In genomic region chr15:85031944-85032587, GRCh38 we compare ENCODE assay signal across 18 cellular contexts. TPM values are rescaled to one million over a fixed set of nuclear protein-coding genes. Genes with fewer than 3 reads are reported as not detected.
DNase-seq lines count a peak whose midpoint lies in the region; ATAC-seq and FAIRE-seq lines count a peak whose summit lies in the region.
"Had no signal": no experiment of that assay in that cellular context is flagged by ENCODE, and none has a peak within 500 bp of the region (broad histone marks: within the 10 kb centered on the region; RNA-seq: fewer than 3 reads in every experiment).

No MANE protein-coding gene starts in this region.

- H3K4me1 ChIP-seq in CD8-positive, alpha-beta memory T cell (ENCODE audit: insufficient read depth, low read length): peaks cover 39% of the 10 kb centered on the region
- peaks cover 12 to 23% of the 10 kb centered on the region in 2 donors for H3K4me1 ChIP-seq in small intestine (ENCODE audit: control insufficient read depth in 2 of 2, insufficient read depth in 1 of 2, low read depth in 1 of 2, low read length in 1 of 2)

- H3K36me3 Mint-ChIP-seq in CD8-positive, alpha-beta memory T cell: no peaks in the 10 kb centered on the region
- H3K36me3 Mint-ChIP-seq in T-helper 17 cell (ENCODE audit: low read depth): no peaks in the 10 kb centered on the region

- H3K9me3 Mint-ChIP-seq in CD8-positive, alpha-beta memory T cell: no peaks in the 10 kb centered on the region
- H3K9me3 Mint-ChIP-seq: activated naive CD4-positive, alpha-beta T cell treated with anti-CD3 and anti-CD28 coated beads for 36 hours had no signal

- FAIRE-seq in islet of Langerhans (lab: Jason Lieb, UNC) (peak; percentile 71), small intestine (lab: Jason Lieb, UNC) (peak; percentile 26)

- H3K4me1 Mint-ChIP-seq in CD8-positive, alpha-beta memory T cell: peaks cover 50 to 67% (median 51%) of the 10 kb centered on the region in 3 donors
- H3K4me1 Mint-ChIP-seq in T-helper 17 cell: peaks cover 53% of the 10 kb centered on the region

- no peaks in the 10 kb centered on the region for H3K27me3 ChIP-seq in CD8-positive, alpha-beta memory T cell (ENCODE audit: insufficient read depth, low read length, poor library complexity, severe bottlenecking)
- H3K27me3 ChIP-seq in small intestine (ENCODE audit: control insufficient read depth in 2 of 2, insufficient read depth in 2 of 2, low read length in 2 of 2): no peaks in the 10 kb centered on the region
- H3K27me3 ChIP-seq: BE2C, SJSA1, testis had no signal

- no peak for DNase-seq in CD8-positive, alpha-beta memory T cell
- DNase-seq in T-helper 17 cell (no peak), small intestine (peak; percentile 58), NOMO-1 treated with DMSO at 0.1 percent for 48 hours (lab: John Stamatoyannopoulos, UW; ENCODE audit: unreplicated experiment) (no peak)
- no peak for DNase-seq in activated CD8-positive, alpha-beta memory T cell treated with anti-CD3 and anti-CD28 coated beads, Interleukin-2, amount 50 U/mL, for 48 hours
- DNase-seq: activated naive CD4-positive, alpha-beta T cell treated with anti-CD3 and anti-CD28 coated beads for 36 hours; BE2C; DMS 273 treated with DMSO at 0.1 percent for 48 hours; GM23248; KG1; NCI-H1048; NCI-H774; PC-9; stimulated activated CD4-positive, alpha-beta T cell treated with anti-CD3 and anti-CD28 coated beads, Interleukin-4, amount 100 ng/mL, for 24 hours; testis had no signal

- ATAC-seq in T-helper 17 cell (peak; percentile 53), HG03565 (IDR thresholded peaks at IDR 0.05; ENCODE audit: unreplicated experiment) (no peak)

- 39 to 56% (median 46%) methylated on average over 2 of the region's 2 CpGs for WGBS in small intestine, 3 donors

- H3K9me3 ChIP-seq in CD8-positive, alpha-beta memory T cell (ENCODE audit: low read length): no peaks in the 10 kb centered on the region
- H3K9me3 ChIP-seq in T-helper 17 cell (ENCODE audit: control insufficient read depth, low read length, poor library complexity, severe bottlenecking): no peaks in the 10 kb centered on the region
- H3K9me3 ChIP-seq in small intestine (ENCODE audit: control insufficient read depth, low read depth): no peaks in the 10 kb centered on the region
- H3K9me3 ChIP-seq: BE2C, SJSA1, testis had no signal

- H3K27ac ChIP-seq in CD8-positive, alpha-beta memory T cell (ENCODE audit: low read depth, low read length): no peak overlapping the region
- H3K27ac ChIP-seq in small intestine (ENCODE audit: low read depth in 1 of 2, low read length in 1 of 2): peak overlapping the region; percentile 15 to 61
- H3K27ac ChIP-seq: GM23248, PC-9, SJSA1, testis had no signal

- peak overlapping the region in 7 of 8 donors; percentile 33 to 90 (median 78) for H3K27ac Mint-ChIP-seq in CD8-positive, alpha-beta memory T cell
- H3K27ac Mint-ChIP-seq in T-helper 17 cell: peak overlapping the region; percentile 83
- H3K27ac Mint-ChIP-seq: activated naive CD4-positive, alpha-beta T cell treated with anti-CD3 and anti-CD28 coated beads for 36 hours had no signal

- peaks cover 0 to 4% of the 10 kb centered on the region in 2 donors for H3K27me3 Mint-ChIP-seq in CD8-positive, alpha-beta memory T cell
- H3K27me3 Mint-ChIP-seq in T-helper 17 cell: no peaks in the 10 kb centered on the region

- POLR2A ChIA-PET in CD8-positive, alpha-beta memory T cell (lab: Charles Lee): interaction anchor here (0.5 kb wide), 1 partner anchor 456 kb away, joined by 3 read pairs; no protein-coding TSS in a partner anchor

- H3K4me3 ChIP-seq in CD8-positive, alpha-beta memory T cell (ENCODE audit: low read length): no peak overlapping the region
- H3K4me3 ChIP-seq in small intestine (ENCODE audit: low read depth in 1 of 2, low read length in 2 of 2): no peak overlapping the region
- H3K4me3 ChIP-seq: GM23248, PC-9, SJSA1, testis had no signal

- no peaks in the 10 kb centered on the region for H3K36me3 ChIP-seq in CD8-positive, alpha-beta memory T cell (ENCODE audit: insufficient read depth, low read length)
- H3K36me3 ChIP-seq in small intestine (ENCODE audit: control insufficient read depth in 2 of 2, insufficient read depth in 2 of 2, low read length in 2 of 2): no peaks in the 10 kb centered on the region
- H3K36me3 ChIP-seq: BE2C, SJSA1 had no signal

- CTCF ChIA-PET in CD8-positive, alpha-beta memory T cell (lab: Charles Lee): interaction anchor here (1.4 kb wide), 1 partner anchor 12 kb away, joined by 3 read pairs; no protein-coding TSS in a partner anchor

- H3K4me3 Mint-ChIP-seq in CD8-positive, alpha-beta memory T cell: peak overlapping the region in 4 of 7 donors; percentile 11 to 46 (median 22)
- H3K4me3 Mint-ChIP-seq in T-helper 17 cell: peak overlapping the region; percentile 69
- H3K4me3 Mint-ChIP-seq: activated naive CD4-positive, alpha-beta T cell treated with anti-CD3 and anti-CD28 coated beads for 36 hours had no signal

RNA-seq across cellular contexts. Expression of gene PDE8A, which starts 50.4 kb away (rescaled TPM):
- total RNA-seq in CD8-positive, alpha-beta memory T cell: 10 to 100 TPM; 14.3 to 17.6 TPM
- 4.4 TPM for polyA plus RNA-seq in CD8-positive, alpha-beta memory T cell
- total RNA-seq in T-helper 17 cell: 10 to 100 TPM; 40.7 to 44.2 TPM
- 10 to 100 TPM; 18.4 to 30.9 (median 22.8) TPM for polyA plus RNA-seq in small intestine
